22 cellular contexts compared by ENCODE assay signal in genomic region chr11:132007184-132007583, GRCh38.
DNase-seq lines count a peak whose midpoint lies in the region; ATAC-seq and TF ChIP-seq lines count a peak whose summit lies in the region.
"Had no signal": no experiment of that assay in that cellular context is flagged by ENCODE, and none has a peak within 500 bp of the region (broad histone marks: within the 10 kb centered on the region; RNA-seq: fewer than 3 reads in every experiment).

No MANE protein-coding gene starts in this region.

- TF ChIP-seq EP300 in neural cell (conservative IDR thresholded peaks at IDR 0.05; ENCODE audit: poor library complexity, severe bottlenecking) (peak; percentile 58), suprapubic skin (IDR thresholded peaks at IDR 0.05) (no peak)

- H3K4me1 ChIP-seq in suprapubic skin: no peaks in the 10 kb centered on the region
- no peaks in the 10 kb centered on the region for H3K4me1 ChIP-seq in ascending aorta
- H3K4me1 ChIP-seq: HAP-1, SJSA1 had no signal

- ATAC-seq in HG03439 (IDR thresholded peaks at IDR 0.05; ENCODE audit: unreplicated experiment): no peak
- ATAC-seq: GM23338 had no signal

- intact Hi-C loops in ascending aorta (cut with DNase I): no loop called here

- peak overlapping the region; percentile 58 for H3K9ac ChIP-seq in neural cell (ENCODE audit: low read length)

- peak; percentile 36 for DNase-seq in NCI-H146 (lab: John Stamatoyannopoulos, UW)
- DNase-seq in NCI-H146 treated with DMSO at 0.1 percent for 48 hours (lab: John Stamatoyannopoulos, UW; ENCODE audit: unreplicated experiment): no peak
- DNase-seq in COLO668 (lab: John Stamatoyannopoulos, UW; ENCODE audit: unreplicated experiment): peak; percentile 14
- DNase-seq in NCI-H1417 (lab: John Stamatoyannopoulos, UW): peak in 2 of 3 experiments; percentile 83 to 96
- no peak for DNase-seq in suprapubic skin (ENCODE audit: low spot score in 2 of 2)
- no peak for DNase-seq in ascending aorta (ENCODE audit: low spot score in 2 of 2)
- DNase-seq: NCI-H1105, NCI-H1694 treated with DMSO at 0.1 percent for 48 hours, NCI-H2081, NCI-H2171 treated with DMSO at 0.1 percent for 48 hours, NCI-H510A, NCI-H774, Right ventricle myocardium superior, RPMI8226, T-helper 2 cell had no signal

- no peaks in the 10 kb centered on the region for H3K9me3 ChIP-seq in neural cell (ENCODE audit: low read length)
- no peaks in the 10 kb centered on the region for H3K9me3 ChIP-seq in suprapubic skin
- H3K9me3 ChIP-seq in ascending aorta: no peaks in the 10 kb centered on the region
- H3K9me3 ChIP-seq: HAP-1, SJSA1 had no signal

- TF ChIP-seq POLR2A in suprapubic skin (IDR thresholded peaks at IDR 0.05): no peak

- H3K27me3 ChIP-seq in neural cell (ENCODE audit: insufficient read depth, low read depth, low read length): no peaks in the 10 kb centered on the region
- no peaks in the 10 kb centered on the region for H3K27me3 ChIP-seq in suprapubic skin
- H3K27me3 ChIP-seq in ascending aorta: no peaks in the 10 kb centered on the region
- H3K27me3 ChIP-seq: SJSA1 had no signal

- peaks cover 6% of the 10 kb centered on the region for H3F3A ChIP-seq in neural cell (ENCODE audit: insufficient read depth, low read length, poor library complexity, severe bottlenecking)

- H3K79me2 ChIP-seq in neural cell (replicated peaks; ENCODE audit: insufficient read depth, low read length): no peaks in the 10 kb centered on the region

- no peaks in the 10 kb centered on the region for H3K36me3 ChIP-seq in neural cell (ENCODE audit: insufficient read depth, low read length)
- no peaks in the 10 kb centered on the region for H3K36me3 ChIP-seq in suprapubic skin
- no peaks in the 10 kb centered on the region for H3K36me3 ChIP-seq in ascending aorta
- H3K36me3 ChIP-seq: HAP-1, SJSA1 had no signal

- peak overlapping the region; percentile 40 for H3K4me2 ChIP-seq in neural cell (ENCODE audit: low read length)

- TF ChIP-seq CTCF in neural cell (IDR thresholded peaks at IDR 0.05; ENCODE audit: poor library complexity, severe bottlenecking) (no peak), suprapubic skin (IDR thresholded peaks at IDR 0.05) (no peak), ascending aorta (IDR thresholded peaks at IDR 0.05) (no peak)

- no peaks in the 10 kb centered on the region for H3K9me2 ChIP-seq in neural cell (ENCODE audit: insufficient read depth, low read length)

- H2AFZ ChIP-seq in neural cell (ENCODE audit: low read depth, low read length): no peak overlapping the region
- H2AFZ ChIP-seq: GM23338 had no signal

- H3K4me3 ChIP-seq in neural cell (ENCODE audit: low read length): peak overlapping the region; percentile 48
- no peak overlapping the region for H3K4me3 ChIP-seq in suprapubic skin
- no peak overlapping the region for H3K4me3 ChIP-seq in ascending aorta
- H3K4me3 ChIP-seq: GM23338, HAP-1, SJSA1 had no signal

- no peaks in the 10 kb centered on the region for H4K20me1 ChIP-seq in neural cell (ENCODE audit: insufficient read depth)

- TF ChIP-seq RAD21 in neural cell (conservative IDR thresholded peaks at IDR 0.05): peak; percentile 24

- 74% methylated on average over 3 of the region's 3 CpGs for WGBS in suprapubic skin

- H3K27ac ChIP-seq in neural cell (ENCODE audit: low read length): peak overlapping the region; percentile 88
- H3K27ac ChIP-seq in suprapubic skin: no peak overlapping the region
- H3K27ac ChIP-seq in ascending aorta: no peak overlapping the region
- H3K27ac ChIP-seq: 22Rv1, HL-60, SJSA1 had no signal

TF ChIP-seq in neural cell, 6 proteins besides CTCF, POLR2A, EP300 and RAD21:
- TF ChIP-seq REST (IDR thresholded peaks at IDR 0.05; ENCODE audit: borderline replicate concordance) (peak; percentile 53), EZH2 (IDR thresholded peaks at IDR 0.05; ENCODE audit: borderline replicate concordance, insufficient read depth, low read length, poor library complexity, severe bottlenecking) (no peak), POLR2AphosphoS5 (IDR thresholded peaks at IDR 0.05) (peak; percentile 57)

Comparison
In these comparisons a context has a peak if more than half of its experiments do, and no peak if none do; other contexts are left out.
1. DNase-seq: peak in NCI-H146 (single experiment), COLO668 (single experiment) and NCI-H1417 (2 of 3); none in NCI-H146 treated with DMSO at 0.1 percent for 48 hours (single experiment), suprapubic skin (0 of 2) and ascending aorta (0 of 2).